In the genomic region with DNA sequence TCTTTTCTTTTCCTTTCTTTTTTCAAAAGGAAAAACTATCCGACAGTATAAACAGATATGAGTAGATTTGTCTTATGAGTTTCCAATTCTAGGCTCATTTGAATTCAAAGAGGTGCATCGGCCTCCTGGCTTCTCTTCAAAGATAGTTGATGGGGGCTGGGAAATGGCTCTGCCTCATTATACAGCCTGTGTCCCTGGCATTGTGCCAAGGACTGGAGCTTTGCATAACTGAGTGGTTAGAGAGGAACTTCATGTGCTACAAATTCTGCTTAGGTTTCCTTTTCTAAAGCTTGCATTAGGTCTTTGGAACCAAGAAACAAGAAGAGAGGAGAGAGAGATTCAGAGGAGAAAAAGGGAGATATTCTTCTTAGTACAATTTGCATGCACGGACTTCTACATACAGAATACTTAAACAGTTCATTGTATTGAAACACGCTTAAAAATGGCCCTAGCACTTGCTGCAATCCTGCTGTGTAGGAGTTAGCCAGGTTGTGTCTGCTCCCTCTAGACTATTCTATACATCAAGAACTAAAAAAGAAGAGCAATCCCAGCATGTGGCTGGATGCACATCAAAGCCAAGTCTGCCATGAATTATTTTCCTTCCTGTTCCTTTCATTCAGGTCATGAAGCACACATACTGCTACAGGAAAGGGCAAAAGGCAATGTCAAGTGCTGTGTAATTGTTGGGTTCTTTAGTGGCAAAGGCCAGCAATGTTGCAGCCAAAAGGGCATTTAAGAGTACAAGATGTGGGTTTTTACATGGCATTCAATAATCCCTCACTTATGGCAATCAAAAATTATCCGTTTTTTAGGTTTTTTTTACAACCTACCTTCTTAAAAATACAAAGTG, we compare ENCODE assay signal across 8 cellular contexts.
A peak's percentile ranks its signal among the peaks of the same experiment; 100 is the strongest.
DNase-seq lines count a peak whose midpoint lies in the region; ATAC-seq and TF ChIP-seq lines count a peak whose summit lies in the region.

No MANE protein-coding gene starts in this region.

- no peak for TF ChIP-seq CTCF in adrenal gland (IDR thresholded peaks at IDR 0.05)

- 44 to 51% (median 48%) methylated on average over 5 of the region's 5 CpGs for WGBS in adrenal gland, 4 donors

- DNase-seq in NCI-H1105 treated with DMSO at 0.1 percent for 48 hours (lab: John Stamatoyannopoulos, UW) = peak; percentile 54
- peak; percentile 59 to 82 (median 73) for DNase-seq in adrenal gland
- DNase-seq in left colon = peak; percentile 79 to 85
- DNase-seq in activated CD8-positive, alpha-beta memory T cell treated with anti-CD3 and anti-CD28 coated beads for 24 hours = no peak
- DNase-seq in activated CD4-positive, alpha-beta T cell treated with anti-CD3 and anti-CD28 coated beads, Interleukin-2, amount 50 U/mL, for 4 hours = no peak
- no peak for DNase-seq in cerebellar nuclear complex (lab: John Stamatoyannopoulos, UW)

- no peaks in the 10 kb centered on the region for H3K27me3 ChIP-seq in adrenal gland

- no peak for TF ChIP-seq POLR2A in adrenal gland (IDR thresholded peaks at IDR 0.05)

- peaks cover 0 to 7% of the 10 kb centered on the region in 2 donors for H3K4me1 ChIP-seq in adrenal gland (replicated peaks in 1 of 2)

- H3K9me3 ChIP-seq in adrenal gland (replicated peaks in 1 of 3) = no peaks in the 10 kb centered on the region

- intact Hi-C loops in adrenal gland (cut with DNase I) = no loop called here
- intact Hi-C loops in left colon (cut with DNase I, micrococcal nuclease) = no loop called here

- H3K27ac ChIP-seq in adrenal gland = no peak overlapping the region

- ATAC-seq in GM18870 (IDR thresholded peaks at IDR 0.05; ENCODE audit: unreplicated experiment) = peak; percentile 89
- ATAC-seq in HG02642 (IDR thresholded peaks at IDR 0.05; ENCODE audit: poor library complexity, unreplicated experiment) = peak; percentile 92
- ATAC-seq in left colon = peak; percentile 70

- H3K36me3 ChIP-seq in adrenal gland (replicated peaks in 1 of 2) = no peaks in the 10 kb centered on the region

- H3K4me3 ChIP-seq in adrenal gland = no peak overlapping the region

Comparison
In these comparisons a context has a peak if more than half of its experiments do, and no peak if none do; other contexts are left out.
1. DNase-seq: peak in NCI-H1105 treated with DMSO at 0.1 percent for 48 hours (single experiment), adrenal gland (7 of 7) and left colon (2 of 2); none in activated CD8-positive, alpha-beta memory T cell treated with anti-CD3 and anti-CD28 coated beads for 24 hours (single experiment), activated CD4-positive, alpha-beta T cell treated with anti-CD3 and anti-CD28 coated beads, Interleukin-2, amount 50 U/mL, for 4 hours (0 of 2) and cerebellar nuclear complex (0 of 2).
2. Peak in every context shown above with its lines, with median percentiles within 50 percentile points of each other: ATAC-seq.